1 cellular context compared by ENCODE assay signal in genomic region chr1:207963429-207964194, GRCh38.
TF ChIP-seq lines count a peak whose summit lies in the region.

No MANE protein-coding gene starts in this region.

TF ChIP-seq in HepG2, 621 proteins besides CTCF, POLR2A, EP300 and RAD21 (continued from another document and continues in another):
- TF ChIP-seq HINFP (CRISPR knock-in tag; IDR thresholded peaks at IDR 0.05; ENCODE audit: low read depth): peak; percentile 93
- no peak for TF ChIP-seq ZNF780A (CRISPR knock-in tag; IDR thresholded peaks at IDR 0.05)
- TF ChIP-seq ZNF326 (CRISPR knock-in tag; IDR thresholded peaks at IDR 0.05; ENCODE audit: borderline replicate concordance): no peak
- no peak for TF ChIP-seq ZNF20 (CRISPR knock-in tag; IDR thresholded peaks at IDR 0.05)
- TF ChIP-seq SP4 (CRISPR knock-in tag; IDR thresholded peaks at IDR 0.05): peak; percentile 44; the same call in 1 of the 2 replicates
- TF ChIP-seq POGK (CRISPR knock-in tag; conservative IDR thresholded peaks at IDR 0.05): no peak; the same call in 1 of the 2 replicates
- no peak for TF ChIP-seq HNRNPUL1 (IDR thresholded peaks at IDR 0.05; ENCODE audit: low read depth, low read length)
- TF ChIP-seq ELF1 (CRISPR knock-in tag; IDR thresholded peaks at IDR 0.05): peak; percentile 68
- 0 out of 2 replicates have a peak, but pooled peaks have one; percentile 85 for TF ChIP-seq ZNF713 (CRISPR knock-in tag; IDR thresholded peaks at IDR 0.05)
- TF ChIP-seq IRF1 (CRISPR knock-in tag; IDR thresholded peaks at IDR 0.05; ENCODE audit: low read depth): no peak
- TF ChIP-seq ZNF770 (CRISPR knock-in tag; IDR thresholded peaks at IDR 0.05): peak; percentile 88
- peak; percentile 53; the same call in 1 of the 2 replicates for TF ChIP-seq ZNF788 (CRISPR knock-in tag; IDR thresholded peaks at IDR 0.05; ENCODE audit: borderline replicate concordance)
- no peak for TF ChIP-seq PLSCR1 (CRISPR knock-in tag; IDR thresholded peaks at IDR 0.05; ENCODE audit: borderline replicate concordance)
- TF ChIP-seq ZNF558 (CRISPR knock-in tag; IDR thresholded peaks at IDR 0.05; ENCODE audit: borderline replicate concordance): no peak
- peak; percentile 54; the same call in 1 of the 2 replicates for TF ChIP-seq IRX3 (CRISPR knock-in tag; IDR thresholded peaks at IDR 0.05; ENCODE audit: borderline replicate concordance, low read depth)
- peak; percentile 50; the same call in 1 of the 2 replicates for TF ChIP-seq FOXO1 (CRISPR knock-in tag; IDR thresholded peaks at IDR 0.05)
- peak; percentile 12; the same call in 1 of the 2 replicates for TF ChIP-seq TCF7 (IDR thresholded peaks at IDR 0.05; ENCODE audit: low read depth)
- TF ChIP-seq ZNF430 (CRISPR knock-in tag; IDR thresholded peaks at IDR 0.05): peak; percentile 41; the same call in 1 of the 2 replicates
- no peak; the same call in 1 of the 2 replicates for TF ChIP-seq YEATS4 (CRISPR knock-in tag; IDR thresholded peaks at IDR 0.05; ENCODE audit: borderline replicate concordance)
- peak; percentile 66; the same call in 1 of the 2 replicates for TF ChIP-seq PHF21A (CRISPR knock-in tag; IDR thresholded peaks at IDR 0.05)
- no peak for TF ChIP-seq STAT6 (CRISPR knock-in tag; IDR thresholded peaks at IDR 0.05; ENCODE audit: borderline replicate concordance)
- no peak for TF ChIP-seq FUBP1 (CRISPR knock-in tag; IDR thresholded peaks at IDR 0.05; ENCODE audit: borderline replicate concordance)
- no peak for TF ChIP-seq SRF (IDR thresholded peaks at IDR 0.05; ENCODE audit: low read depth, low read length)
- TF ChIP-seq ZZZ3 (CRISPR knock-in tag; IDR thresholded peaks at IDR 0.05; ENCODE audit: borderline replicate concordance): no peak
- peak; percentile 10; the same call in 1 of the 2 replicates for TF ChIP-seq HCFC1 (IDR thresholded peaks at IDR 0.05; ENCODE audit: low read depth, low read length)
- peak; percentile 71 for TF ChIP-seq ZNF121 (CRISPR knock-in tag; IDR thresholded peaks at IDR 0.05)
- no peak for TF ChIP-seq SIX1 (CRISPR knock-in tag; IDR thresholded peaks at IDR 0.05; ENCODE audit: borderline replicate concordance)
- TF ChIP-seq SP2 (CRISPR knock-in tag; IDR thresholded peaks at IDR 0.05): no peak
- TF ChIP-seq ZNF589 (CRISPR knock-in tag; conservative IDR thresholded peaks at IDR 0.05): no peak
- no peak for TF ChIP-seq PITX1 (CRISPR knock-in tag; IDR thresholded peaks at IDR 0.05)
- TF ChIP-seq EEA1 (CRISPR knock-in tag; IDR thresholded peaks at IDR 0.05; ENCODE audit: borderline replicate concordance): peak; percentile 70; the same call in 1 of the 2 replicates
- no peak for TF ChIP-seq ZNF672 (CRISPR knock-in tag; IDR thresholded peaks at IDR 0.05)
- peak; percentile 64; the same call in 1 of the 2 replicates for TF ChIP-seq ZNF331 (CRISPR knock-in tag; IDR thresholded peaks at IDR 0.05)
- TF ChIP-seq POLR2G (IDR thresholded peaks at IDR 0.05; ENCODE audit: low read depth, low read length): peak; percentile 85
- TF ChIP-seq ZFP90 (CRISPR knock-in tag; IDR thresholded peaks at IDR 0.05; ENCODE audit: borderline replicate concordance): no peak; the same call in 1 of the 2 replicates
- no peak for TF ChIP-seq PRDM15 (CRISPR knock-in tag; IDR thresholded peaks at IDR 0.05)
- no peak; the same call in 1 of the 2 replicates for TF ChIP-seq ZNF143 (CRISPR knock-in tag; IDR thresholded peaks at IDR 0.05)
- TF ChIP-seq HBP1 (CRISPR knock-in tag; IDR thresholded peaks at IDR 0.05; ENCODE audit: low read depth): no peak
- TF ChIP-seq TFDP1 (CRISPR knock-in tag; IDR thresholded peaks at IDR 0.05; ENCODE audit: borderline replicate concordance): no peak; the same call in 1 of the 2 replicates
- no peak for TF ChIP-seq CSRNP2 (CRISPR knock-in tag; conservative IDR thresholded peaks at IDR 0.05; ENCODE audit: low read depth)
